ENCODE assay signal across 9 cellular contexts in the genomic region with DNA sequence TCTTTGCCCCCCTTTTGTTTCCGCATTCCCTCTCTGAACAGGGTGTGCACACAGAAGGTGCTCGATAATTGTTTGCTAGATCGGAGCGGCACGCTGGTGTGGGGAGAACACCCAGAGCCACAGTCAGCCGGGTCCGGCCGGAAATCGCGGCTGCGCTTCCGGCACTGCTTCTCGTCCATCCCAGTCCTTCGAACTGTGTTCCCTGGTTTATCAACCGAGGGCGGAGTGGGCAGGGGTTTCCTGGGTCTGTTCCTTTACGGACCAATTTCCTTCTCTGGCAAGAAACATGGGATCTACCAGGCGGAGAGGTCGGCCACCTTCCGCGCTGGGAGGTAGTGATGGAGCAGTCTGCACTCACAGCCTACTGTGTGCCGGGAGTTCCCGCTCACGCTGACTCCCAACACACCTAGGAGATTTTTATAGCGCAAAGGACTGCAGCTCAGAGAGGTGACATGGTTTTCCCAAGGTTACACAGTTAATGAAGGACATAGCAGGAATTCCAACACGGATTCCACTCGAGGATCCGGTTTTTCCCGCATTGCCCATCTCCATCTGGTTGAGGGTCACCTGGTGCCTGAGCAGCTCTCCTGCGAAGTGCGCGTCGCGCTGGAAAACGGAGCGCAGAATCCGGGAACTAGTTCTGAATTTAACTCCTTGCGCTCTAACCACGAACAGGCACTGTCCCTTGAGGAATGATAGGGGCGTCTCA. TPM values are rescaled to one million over a fixed set of nuclear protein-coding genes. Genes with fewer than 3 reads are reported as not detected.
DNase-seq lines count a peak whose midpoint lies in the region; ATAC-seq and TF ChIP-seq lines count a peak whose summit lies in the region.
"Had no signal": no experiment of that assay in that cellular context is flagged by ENCODE, and none has a peak within 500 bp of the region (broad histone marks: within the 10 kb centered on the region; RNA-seq: fewer than 3 reads in every experiment).

No MANE protein-coding gene starts in this region.

- H3K9me3 ChIP-seq in BE2C (no peaks in the 10 kb centered on the region), GM23248 (ENCODE audit: low read depth) (no peaks in the 10 kb centered on the region), mammary epithelial cell (replicated peaks; ENCODE audit: insufficient read depth, low read length) (peaks cover 2% of the 10 kb centered on the region)
- H3K9me3 ChIP-seq in CD8-positive, alpha-beta T cell (ENCODE audit: low read length): no peaks in the 10 kb centered on the region
- H3K9me3 ChIP-seq in naive thymus-derived CD4-positive, alpha-beta T cell (ENCODE audit: control insufficient read depth in 2 of 3, low read length in 3 of 3): no peaks in the 10 kb centered on the region

- H3K9me2 ChIP-seq in GM23248 (ENCODE audit: insufficient read depth): no peaks in the 10 kb centered on the region

- dilution Hi-C loops in mammary epithelial cell (cut with HindIII; ENCODE audit: low sequenced_read_pairs): no loop called here

- H3K9me3 Mint-ChIP-seq in natural killer cell treated with Interleukin-12 subunit alpha and Interleukin-12 subunit beta and Interleukin-15 and Interleukin-18, amount 100 ng/mL, for 72 hours: no peaks in the 10 kb centered on the region
- H3K9me3 Mint-ChIP-seq in CD8-positive, alpha-beta T cell: no peaks in the 10 kb centered on the region
- peaks cover 0 to 4% (median 0%) of the 10 kb centered on the region in 11 donors for H3K9me3 Mint-ChIP-seq in naive thymus-derived CD4-positive, alpha-beta T cell

- H3K27me3 ChIP-seq in BE2C (peaks cover 100% of the 10 kb centered on the region), GM23248 (replicated peaks; ENCODE audit: insufficient read depth) (peaks cover 43% of the 10 kb centered on the region), mammary epithelial cell (ENCODE audit: insufficient read depth, low read length) (peaks cover 71% of the 10 kb centered on the region)
- H3K27me3 ChIP-seq in CD8-positive, alpha-beta T cell (ENCODE audit: insufficient read depth, low read length): peaks cover 47% of the 10 kb centered on the region
- H3K27me3 ChIP-seq in naive thymus-derived CD4-positive, alpha-beta T cell (ENCODE audit: control insufficient read depth in 2 of 2, insufficient read depth in 2 of 2, low read length in 2 of 2): peaks cover 10 to 23% of the 10 kb centered on the region in 2 donors

- H3F3A ChIP-seq in GM23248 (ENCODE audit: insufficient read depth): no peaks in the 10 kb centered on the region; the same call in 1 of the 2 replicates

- peak overlapping the region; percentile 45 for H2AFZ ChIP-seq in GM23248
- peak overlapping the region; percentile 12 for H2AFZ ChIP-seq in mammary epithelial cell (ENCODE audit: low read depth, low read length)

- POLR2A ChIA-PET in CD8-positive, alpha-beta T cell (lab: Charles Lee): no interaction called here
- POLR2A ChIA-PET in naive thymus-derived CD4-positive, alpha-beta T cell (lab: Charles Lee): no interaction called here

- CTCF ChIA-PET in mammary epithelial cell (lab: Charles Lee; ENCODE audit: low non-redundant PET): no interaction called here
- CTCF ChIA-PET in CD8-positive, alpha-beta T cell (lab: Charles Lee): no interaction called here
- CTCF ChIA-PET in naive thymus-derived CD4-positive, alpha-beta T cell (lab: Charles Lee): no interaction called here

- H3K9ac ChIP-seq in GM23248 (no peak overlapping the region), mammary epithelial cell (ENCODE audit: insufficient read depth, low read length) (no peak overlapping the region)

- H3K36me3 Mint-ChIP-seq in natural killer cell treated with Interleukin-12 subunit alpha and Interleukin-12 subunit beta and Interleukin-15 and Interleukin-18, amount 100 ng/mL, for 72 hours: no peaks in the 10 kb centered on the region
- no peaks in the 10 kb centered on the region for H3K36me3 Mint-ChIP-seq in CD8-positive, alpha-beta T cell
- peaks cover 0 to 4% (median 0%) of the 10 kb centered on the region in 5 donors for H3K36me3 Mint-ChIP-seq in naive thymus-derived CD4-positive, alpha-beta T cell

- 20 to 24% methylated on average over 40 of the region's 40 CpGs for WGBS in GM23248 (ENCODE audit: low coverage in 1 of 2, low lambda C conversion rate in 2 of 2, missing lambda C conversion rate in 2 of 2), 2 experiments
- 12% methylated on average over 27 of the region's 40 CpGs for WGBS in mammary epithelial cell (ENCODE audit: low coverage, missing lambda C conversion rate)

- in situ Hi-C loops in GM23248 (cut with MboI) (loop anchor here (10.0 kb wide), 1 partner anchor 381 kb away; no protein-coding TSS in a partner anchor), mammary epithelial cell (cut with MboI; ENCODE audit: low sequenced_read_pairs in 2 of 2) (loop anchor here in 1 of 2 donors (25.0 kb wide), 1 partner anchor 379 kb away; no protein-coding TSS in a partner anchor)

- no peak overlapping the region for H3K27ac ChIP-seq in GM23248
- H3K27ac ChIP-seq in mammary epithelial cell (ENCODE audit: insufficient read depth, low read depth, low read length): no peak overlapping the region
- no peak overlapping the region for H3K27ac ChIP-seq in CD8-positive, alpha-beta T cell (ENCODE audit: low read depth, low read length)
- H3K27ac ChIP-seq in naive thymus-derived CD4-positive, alpha-beta T cell (ENCODE audit: low read depth, low read length): no peak overlapping the region

- H3K4me1 ChIP-seq in BE2C: no peaks in the 10 kb centered on the region
- 0 out of 2 replicates have a peak, but pooled peaks cover 4% of the 10 kb centered on the region for H3K4me1 ChIP-seq in GM23248 (ENCODE audit: insufficient read depth)
- H3K4me1 ChIP-seq in mammary epithelial cell (ENCODE audit: insufficient read depth, low read length): no peaks in the 10 kb centered on the region
- H3K4me1 ChIP-seq in CD8-positive, alpha-beta T cell (ENCODE audit: insufficient read depth, low read length): peaks cover 11% of the 10 kb centered on the region
- peaks cover under 1 to 4% of the 10 kb centered on the region in 2 donors for H3K4me1 ChIP-seq in naive thymus-derived CD4-positive, alpha-beta T cell (ENCODE audit: control insufficient read depth in 2 of 2, insufficient read depth in 2 of 2, low read length in 2 of 2)

- no TSS peak for BruUV-seq in mammary epithelial cell (replicated peaks; lab: Mats Ljungman, UMichigan)

- peaks cover 51 to 70% of the 10 kb centered on the region in 2 donors for H3K27me3 Mint-ChIP-seq in natural killer cell treated with Interleukin-12 subunit alpha and Interleukin-12 subunit beta and Interleukin-15 and Interleukin-18, amount 100 ng/mL, for 72 hours
- peaks cover 67% of the 10 kb centered on the region for H3K27me3 Mint-ChIP-seq in CD8-positive, alpha-beta T cell (ENCODE audit: low read depth)
- peaks cover 67 to 83% (median 78%) of the 10 kb centered on the region in 5 donors for H3K27me3 Mint-ChIP-seq in naive thymus-derived CD4-positive, alpha-beta T cell

- DNase-seq in BE2C (peak; percentile 50), GM23248 (no peak), mammary epithelial cell (no peak)
- DNase-seq in natural killer cell treated with Interleukin-12 subunit alpha and Interleukin-12 subunit beta and Interleukin-15 and Interleukin-18, amount 100 ng/mL, for 72 hours (ENCODE audit: low spot score): no peak
- no peak for DNase-seq in CD8-positive, alpha-beta T cell
- no peak for DNase-seq in naive thymus-derived CD4-positive, alpha-beta T cell
- DNase-seq: T-helper 9 cell had no signal

- H3K4me2 ChIP-seq in GM23248 (ENCODE audit: unreplicated experiment) (peak overlapping the region; percentile 14), mammary epithelial cell (ENCODE audit: insufficient read depth, low read depth, low read length) (peak overlapping the region; percentile 8)

- H3K36me3 ChIP-seq in BE2C: no peaks in the 10 kb centered on the region
- H3K36me3 ChIP-seq in GM23248 (ENCODE audit: low read depth): peaks cover 3% of the 10 kb centered on the region; the same call in 1 of the 2 replicates
- H3K36me3 ChIP-seq in mammary epithelial cell (ENCODE audit: insufficient read depth, low read length): no peaks in the 10 kb centered on the region
- H3K36me3 ChIP-seq in CD8-positive, alpha-beta T cell (ENCODE audit: insufficient read depth, low read length): no peaks in the 10 kb centered on the region
- H3K36me3 ChIP-seq in naive thymus-derived CD4-positive, alpha-beta T cell (ENCODE audit: control insufficient read depth in 2 of 3, insufficient read depth in 3 of 3, low read length in 3 of 3): no peaks in the 10 kb centered on the region

- H3K79me2 ChIP-seq in GM23248 (ENCODE audit: insufficient read depth): peaks cover 10% of the 10 kb centered on the region
- no peaks in the 10 kb centered on the region for H3K79me2 ChIP-seq in mammary epithelial cell (ENCODE audit: insufficient read depth, low read length)

- no peak for TF ChIP-seq CTCF in BE2C (IDR thresholded peaks at IDR 0.05; ENCODE audit: low read depth, low read length)
- TF ChIP-seq CTCF in mammary epithelial cell (conservative IDR thresholded peaks at IDR 0.05 in 1 of 2, IDR thresholded peaks at IDR 0.05 in 1 of 2; ENCODE audit: extremely low read depth in 1 of 2, insufficient read depth in 1 of 2, low read depth in 1 of 2, low read length in 2 of 2): no peak
- TF ChIP-seq CTCF in CD8-positive, alpha-beta T cell (IDR thresholded peaks at IDR 0.05): no peak

- ATAC-seq in natural killer cell treated with Interleukin-12 subunit alpha and Interleukin-12 subunit beta and Interleukin-15 and Interleukin-18, amount 100 ng/mL, for 72 hours: peak in 1 of 2 donors; percentile 45
- ATAC-seq in HG03469 (IDR thresholded peaks at IDR 0.05; ENCODE audit: unreplicated experiment): no peak
- no peak for ATAC-seq in GM18907 (IDR thresholded peaks at IDR 0.05; ENCODE audit: unreplicated experiment)
- ATAC-seq in CD8-positive, alpha-beta T cell: no peak
- ATAC-seq in naive thymus-derived CD4-positive, alpha-beta T cell: no peak

- peaks cover 27 to 33% of the 10 kb centered on the region in 2 donors for H3K4me1 Mint-ChIP-seq in natural killer cell treated with Interleukin-12 subunit alpha and Interleukin-12 subunit beta and Interleukin-15 and Interleukin-18, amount 100 ng/mL, for 72 hours (ENCODE audit: low read depth in 2 of 2)
- peaks cover 26% of the 10 kb centered on the region for H3K4me1 Mint-ChIP-seq in CD8-positive, alpha-beta T cell (ENCODE audit: low read depth)
- H3K4me1 Mint-ChIP-seq in naive thymus-derived CD4-positive, alpha-beta T cell: peaks cover 6 to 47% (median 19%) of the 10 kb centered on the region in 7 donors

- H3K27ac Mint-ChIP-seq in natural killer cell treated with Interleukin-12 subunit alpha and Interleukin-12 subunit beta and Interleukin-15 and Interleukin-18, amount 100 ng/mL, for 72 hours: peak overlapping the region in 1 of 2 donors; percentile 58
- no peak overlapping the region for H3K27ac Mint-ChIP-seq in CD8-positive, alpha-beta T cell
- peak overlapping the region in 1 of 9 donors; percentile 76 for H3K27ac Mint-ChIP-seq in naive thymus-derived CD4-positive, alpha-beta T cell

- no peaks in the 10 kb centered on the region for H4K20me1 ChIP-seq in GM23248 (ENCODE audit: insufficient read depth)
- no peaks in the 10 kb centered on the region for H4K20me1 ChIP-seq in mammary epithelial cell (ENCODE audit: insufficient read depth, low read length)

- intact Hi-C loops in mammary epithelial cell (cut with micrococcal nuclease): no loop called here
- intact Hi-C loops in CD8-positive, alpha-beta T cell (cut with DNase I, micrococcal nuclease): no loop called here
- intact Hi-C loops in naive thymus-derived CD4-positive, alpha-beta T cell (cut with micrococcal nuclease): no loop called here

- H3K4me3 Mint-ChIP-seq in natural killer cell treated with Interleukin-12 subunit alpha and Interleukin-12 subunit beta and Interleukin-15 and Interleukin-18, amount 100 ng/mL, for 72 hours: peak overlapping the region; percentile 78
- no peak overlapping the region for H3K4me3 Mint-ChIP-seq in CD8-positive, alpha-beta T cell
- H3K4me3 Mint-ChIP-seq in naive thymus-derived CD4-positive, alpha-beta T cell: peak overlapping the region in 5 of 10 donors; percentile 16 to 63 (median 37)

- peak overlapping the region; percentile 61 for H3K4me3 ChIP-seq in BE2C (ENCODE audit: low read depth, low read length)
- peak overlapping the region; percentile 57 for H3K4me3 ChIP-seq in GM23248
- no peak overlapping the region for H3K4me3 ChIP-seq in mammary epithelial cell (replicated peaks in 1 of 3; ENCODE audit: insufficient read depth in 1 of 3, low read depth in 2 of 3, low read length in 3 of 3)
- H3K4me3 ChIP-seq in CD8-positive, alpha-beta T cell (ENCODE audit: low read depth, low read length): no peak overlapping the region
- no peak overlapping the region for H3K4me3 ChIP-seq in naive thymus-derived CD4-positive, alpha-beta T cell (ENCODE audit: low read length)

RNA-seq across cellular contexts. Expression of a gene that starts 6.8 kb away (rescaled TPM):
- polyA plus RNA-seq in BE2C (2012; ENCODE audit: insufficient read depth, insufficient read length, low read depth): 4.3 TPM
- 26.1 and 32.1 TPM in 2 replicates for total RNA-seq in GM23248 (2014; rRNA removed; shearing (Covaris generic))
- polyA plus RNA-seq in GM23248 (2016; fragmentation: Nextera tagmentation; extraction: Ambion mirVana) (16.8 and 17.2 TPM in 2 replicates), mammary epithelial cell (0.17 TPM)
- total RNA-seq in mammary epithelial cell: 1 to 10 TPM in 1 of 2 donors, under 1 TPM in 1; 0.67 to 2.6 TPM
- polyA minus RNA-seq in mammary epithelial cell: not detected
- total RNA-seq in natural killer cell treated with Interleukin-12 subunit alpha and Interleukin-12 subunit beta and Interleukin-15 and Interleukin-18, amount 100 ng/mL, for 72 hours: under 1 TPM in 1 of 2 donors, not detected in 1; 0.24 TPM
- not detected for total RNA-seq in CD8-positive, alpha-beta T cell
- total RNA-seq in naive thymus-derived CD4-positive, alpha-beta T cell: not detected
- polyA plus RNA-seq in naive thymus-derived CD4-positive, alpha-beta T cell: not detected

Comparison
In these comparisons a context has a peak if more than half of its experiments do, and no peak if none do; other contexts are left out.
1. H3K4me3 ChIP-seq: peak in BE2C (single experiment) and GM23248 (single experiment); none in mammary epithelial cell (0 of 3), CD8-positive, alpha-beta T cell (single experiment) and naive thymus-derived CD4-positive, alpha-beta T cell (single experiment).